16 cellular contexts compared by ENCODE assay signal in the genomic region with DNA sequence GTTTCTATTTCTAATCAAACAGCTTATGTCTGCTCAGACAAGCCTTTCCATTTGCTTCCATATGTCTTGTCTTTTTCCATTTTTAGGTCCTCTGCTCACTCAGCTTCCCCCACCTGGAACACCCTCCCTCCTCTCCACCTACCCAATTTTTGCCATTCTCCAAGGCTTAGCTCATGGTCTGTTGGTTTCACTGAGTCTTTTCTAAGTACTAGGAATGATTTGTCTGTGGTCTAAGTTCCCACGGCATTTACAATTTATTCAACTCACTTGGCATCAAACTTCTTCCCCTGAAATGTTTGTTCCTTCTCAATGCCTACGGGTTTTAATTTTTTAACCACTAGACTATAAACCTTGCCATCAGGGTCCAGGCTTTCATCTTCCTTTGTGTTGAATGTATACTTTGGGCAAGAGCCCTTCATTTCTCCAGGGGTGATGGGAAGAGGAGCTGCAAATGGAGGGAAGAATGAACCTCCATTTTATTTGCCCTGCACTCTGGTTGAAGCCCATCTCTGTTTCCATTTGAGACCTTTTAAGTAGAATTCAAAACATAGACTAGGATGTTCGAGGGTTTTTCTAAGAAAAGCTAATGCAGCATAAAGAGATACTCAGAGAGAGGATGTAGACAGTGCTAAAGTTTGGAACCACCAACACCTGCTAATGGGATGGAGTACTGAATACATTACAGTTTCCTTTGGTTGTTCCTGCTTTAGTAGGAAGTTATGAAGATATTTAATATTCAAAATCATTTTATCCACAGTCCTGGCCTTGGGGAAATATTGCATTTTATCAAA.
A peak's percentile ranks its signal among the peaks of the same experiment; 100 is the strongest.
DNase-seq lines count a peak whose midpoint lies in the region; ATAC-seq and TF ChIP-seq lines count a peak whose summit lies in the region.
"Had no signal": no experiment of that assay in that cellular context is flagged by ENCODE, and none has a peak within 500 bp of the region (broad histone marks: within the 10 kb centered on the region; RNA-seq: fewer than 3 reads in every experiment).

No MANE protein-coding gene starts in this region.

- in situ Hi-C loops in KBM-7 (cut with MboI; ENCODE audit: low pct_unique_long_range_greater_than_20kb, low sequenced_read_pairs), result no loop called here

- ATAC-seq in activated naive CD8-positive, alpha-beta T cell treated with anti-CD3 and anti-CD28 coated beads, Interleukin-2, amount 50 U/mL, for 24 hours, result peak; percentile 52
- no peak for ATAC-seq in sciatic nerve
- ATAC-seq: CD8-positive, alpha-beta T cell had no signal

- H3K4me3 Mint-ChIP-seq in activated naive CD8-positive, alpha-beta T cell treated with anti-CD3 and anti-CD28 coated beads, Interleukin-2, amount 50 U/mL, for 24 hours, result no peak overlapping the region
- no peak overlapping the region for H3K4me3 Mint-ChIP-seq in activated naive CD8-positive, alpha-beta T cell treated with anti-CD3 and anti-CD28 coated beads for 36 hours
- H3K4me3 Mint-ChIP-seq in activated T-helper 2 cell treated with anti-CD3 and anti-CD28 coated beads, Interferon-gamma antibody, Interleukin-2, Interleukin-4, amounts not matched to agents 10 μg/mL and 5 μg/mL and 100 μg/mL, durations not matched to agents 14 hours and 24 hours and 36 hours (ENCODE audit: low read depth), result no peak overlapping the region
- H3K4me3 Mint-ChIP-seq in progenitor cell of endocrine pancreas (ENCODE audit: low read depth), result no peak overlapping the region
- H3K4me3 Mint-ChIP-seq: CD8-positive, alpha-beta T cell had no signal

- peaks cover 21% of the 10 kb centered on the region for H3K4me1 Mint-ChIP-seq in activated naive CD8-positive, alpha-beta T cell treated with anti-CD3 and anti-CD28 coated beads, Interleukin-2, amount 50 U/mL, for 24 hours
- H3K4me1 Mint-ChIP-seq in activated naive CD8-positive, alpha-beta T cell treated with anti-CD3 and anti-CD28 coated beads for 36 hours, result no peaks in the 10 kb centered on the region
- peaks cover 27% of the 10 kb centered on the region for H3K4me1 Mint-ChIP-seq in activated T-helper 2 cell treated with anti-CD3 and anti-CD28 coated beads, Interferon-gamma antibody, Interleukin-2, Interleukin-4, amounts not matched to agents 10 μg/mL and 5 μg/mL and 100 μg/mL, durations not matched to agents 14 hours and 24 hours and 36 hours (ENCODE audit: low read depth)
- peaks cover 5% of the 10 kb centered on the region for H3K4me1 Mint-ChIP-seq in progenitor cell of endocrine pancreas (ENCODE audit: low read depth)

- no peak for DNase-seq in activated naive CD8-positive, alpha-beta T cell treated with anti-CD3 and anti-CD28 coated beads, Interleukin-2, amount 50 U/mL, for 24 hours
- no peak for DNase-seq in activated naive CD8-positive, alpha-beta T cell treated with anti-CD3 and anti-CD28 coated beads for 36 hours
- DNase-seq in activated T-helper 2 cell treated with anti-CD3 and anti-CD28 coated beads, Interferon-gamma antibody, Interleukin-2, Interleukin-4, amounts not matched to agents 10 μg/mL and 5 μg/mL and 100 μg/mL, durations not matched to agents 14 hours and 24 hours and 36 hours (ENCODE audit: low spot score), result no peak
- DNase-seq in progenitor cell of endocrine pancreas (ENCODE audit: low spot score, unreplicated experiment), result no peak
- DNase-seq in cerebellar cortex (ENCODE audit: low spot score), result no peak
- no peak for DNase-seq in sciatic nerve (ENCODE audit: low spot score)
- no peak for DNase-seq in KBM-7
- DNase-seq: AML-193; C1 segment of cervical spinal cord; CD8-positive, alpha-beta T cell; GDM1; NCI-H1694 treated with DMSO at 0.1 percent for 48 hours; NCI-H2081 treated with DMSO at 0.1 percent for 48 hours; NCI-H446 treated with DMSO at 0.1 percent for 48 hours; NCI-H526 treated with DMSO at 0.1 percent for 48 hours; Right ventricle myocardium superior had no signal

- H3K9me3 Mint-ChIP-seq in activated naive CD8-positive, alpha-beta T cell treated with anti-CD3 and anti-CD28 coated beads, Interleukin-2, amount 50 U/mL, for 24 hours, result no peaks in the 10 kb centered on the region
- peaks cover 1% of the 10 kb centered on the region for H3K9me3 Mint-ChIP-seq in activated naive CD8-positive, alpha-beta T cell treated with anti-CD3 and anti-CD28 coated beads for 36 hours
- H3K9me3 Mint-ChIP-seq in activated T-helper 2 cell treated with anti-CD3 and anti-CD28 coated beads, Interferon-gamma antibody, Interleukin-2, Interleukin-4, amounts not matched to agents 10 μg/mL and 5 μg/mL and 100 μg/mL, durations not matched to agents 14 hours and 24 hours and 36 hours, result peaks cover 9% of the 10 kb centered on the region
- H3K9me3 Mint-ChIP-seq in progenitor cell of endocrine pancreas (ENCODE audit: low read depth), result no peaks in the 10 kb centered on the region
- H3K9me3 Mint-ChIP-seq: CD8-positive, alpha-beta T cell had no signal

- intact Hi-C loops in activated T-helper 2 cell treated with anti-CD3 and anti-CD28 coated beads, Interferon-gamma antibody, Interleukin-2, Interleukin-4, amounts not matched to agents 10 μg/mL and 5 μg/mL and 100 μg/mL, durations not matched to agents 14 hours and 24 hours and 36 hours (cut with micrococcal nuclease), result loop anchor here (2.0 kb wide), 2 partner anchors 13 to 17 kb away; no protein-coding TSS in a partner anchor
- intact Hi-C loops in sciatic nerve (cut with DNase I), result no loop called here

- H3K36me3 Mint-ChIP-seq in activated naive CD8-positive, alpha-beta T cell treated with anti-CD3 and anti-CD28 coated beads, Interleukin-2, amount 50 U/mL, for 24 hours (ENCODE audit: low read depth), result no peaks in the 10 kb centered on the region
- no peaks in the 10 kb centered on the region for H3K36me3 Mint-ChIP-seq in activated naive CD8-positive, alpha-beta T cell treated with anti-CD3 and anti-CD28 coated beads for 36 hours
- H3K36me3 Mint-ChIP-seq in activated T-helper 2 cell treated with anti-CD3 and anti-CD28 coated beads, Interferon-gamma antibody, Interleukin-2, Interleukin-4, amounts not matched to agents 10 μg/mL and 5 μg/mL and 100 μg/mL, durations not matched to agents 14 hours and 24 hours and 36 hours (ENCODE audit: low read depth), result peaks cover 6% of the 10 kb centered on the region
- no peaks in the 10 kb centered on the region for H3K36me3 Mint-ChIP-seq in progenitor cell of endocrine pancreas (ENCODE audit: insufficient read depth)
- H3K36me3 Mint-ChIP-seq: CD8-positive, alpha-beta T cell had no signal

- no peak for TF ChIP-seq CTCF in progenitor cell of endocrine pancreas (IDR thresholded peaks at IDR 0.05; ENCODE audit: unreplicated experiment)

- H3K27ac Mint-ChIP-seq in activated naive CD8-positive, alpha-beta T cell treated with anti-CD3 and anti-CD28 coated beads, Interleukin-2, amount 50 U/mL, for 24 hours, result no peak overlapping the region
- no peak overlapping the region for H3K27ac Mint-ChIP-seq in activated naive CD8-positive, alpha-beta T cell treated with anti-CD3 and anti-CD28 coated beads for 36 hours
- peak overlapping the region; percentile 71 for H3K27ac Mint-ChIP-seq in activated T-helper 2 cell treated with anti-CD3 and anti-CD28 coated beads, Interferon-gamma antibody, Interleukin-2, Interleukin-4, amounts not matched to agents 10 μg/mL and 5 μg/mL and 100 μg/mL, durations not matched to agents 14 hours and 24 hours and 36 hours
- H3K27ac Mint-ChIP-seq in progenitor cell of endocrine pancreas, result peak overlapping the region; percentile 27
- H3K27ac Mint-ChIP-seq: CD8-positive, alpha-beta T cell had no signal

- peaks cover 8% of the 10 kb centered on the region for H3K27me3 Mint-ChIP-seq in activated naive CD8-positive, alpha-beta T cell treated with anti-CD3 and anti-CD28 coated beads, Interleukin-2, amount 50 U/mL, for 24 hours
- H3K27me3 Mint-ChIP-seq in activated naive CD8-positive, alpha-beta T cell treated with anti-CD3 and anti-CD28 coated beads for 36 hours, result peaks cover 12% of the 10 kb centered on the region
- H3K27me3 Mint-ChIP-seq in activated T-helper 2 cell treated with anti-CD3 and anti-CD28 coated beads, Interferon-gamma antibody, Interleukin-2, Interleukin-4, amounts not matched to agents 10 μg/mL and 5 μg/mL and 100 μg/mL, durations not matched to agents 14 hours and 24 hours and 36 hours (ENCODE audit: low read depth), result no peaks in the 10 kb centered on the region
- H3K27me3 Mint-ChIP-seq in progenitor cell of endocrine pancreas, result peaks cover 5% of the 10 kb centered on the region

Comparison
In these comparisons a context has a peak if more than half of its experiments do, and no peak if none do; other contexts are left out.
1. H3K27ac Mint-ChIP-seq: peak in activated T-helper 2 cell treated with anti-CD3 and anti-CD28 coated beads, Interferon-gamma antibody, Interleukin-2, Interleukin-4, amounts not matched to agents 10 μg/mL and 5 μg/mL and 100 μg/mL, durations not matched to agents 14 hours and 24 hours and 36 hours (single experiment) and progenitor cell of endocrine pancreas (single experiment); none in activated naive CD8-positive, alpha-beta T cell treated with anti-CD3 and anti-CD28 coated beads, Interleukin-2, amount 50 U/mL, for 24 hours (single experiment) and activated naive CD8-positive, alpha-beta T cell treated with anti-CD3 and anti-CD28 coated beads for 36 hours (single experiment).